Comparison of ENCODE assay signal across 9 cellular contexts in the genomic region with DNA sequence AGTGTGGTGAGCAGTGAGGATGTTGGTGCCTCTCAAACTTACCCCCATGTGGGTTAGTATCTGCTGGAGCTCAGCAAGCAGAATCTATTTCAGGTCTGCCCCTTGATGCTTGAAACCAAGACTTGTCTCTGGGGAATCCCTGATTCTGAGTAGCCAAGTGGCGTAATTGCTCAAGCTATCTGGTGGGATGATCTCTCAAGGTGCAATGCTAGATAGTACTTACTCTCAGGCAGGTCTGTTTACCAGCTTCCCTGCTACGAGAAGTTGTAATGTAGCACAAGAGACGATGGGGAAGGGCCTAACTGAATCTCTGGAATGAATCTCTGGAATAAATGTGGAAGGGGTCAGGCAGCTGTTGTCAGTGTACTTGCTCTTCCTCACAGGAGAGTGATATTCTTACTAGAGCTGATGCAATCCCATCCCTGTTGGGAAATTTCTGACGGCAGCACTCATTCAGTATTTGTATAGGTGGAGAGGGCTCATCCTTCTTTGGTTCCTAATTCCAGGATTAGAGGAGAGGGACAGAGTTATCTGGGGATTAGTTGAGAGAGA.
DNase-seq lines count a peak whose midpoint lies in the region; ATAC-seq lines count a peak whose summit lies in the region.
"Had no signal": no experiment of that assay in that cellular context is flagged by ENCODE, and none has a peak within 500 bp of the region (broad histone marks: within the 10 kb centered on the region; RNA-seq: fewer than 3 reads in every experiment).

No MANE protein-coding gene starts in this region.

- in situ Hi-C loops in G401 (cut with HindIII; ENCODE audit: low sequenced_read_pairs), result no loop called here

- no peak overlapping the region for H3K4me3 ChIP-seq in Jurkat, Clone E6-1 (ENCODE audit: low read length)
- H3K4me3 ChIP-seq: SJSA1 had no signal

- H3K4me3 Mint-ChIP-seq in activated CD8-positive, alpha-beta memory T cell treated with anti-CD3 and anti-CD28 coated beads, Interleukin-2, amount 10 ng/mL, durations not matched to agents 7 days and 5 days, result no peak overlapping the region

- no peaks in the 10 kb centered on the region for H3K27me3 Mint-ChIP-seq in activated CD8-positive, alpha-beta memory T cell treated with anti-CD3 and anti-CD28 coated beads, Interleukin-2, amount 10 ng/mL, durations not matched to agents 7 days and 5 days

- peaks cover 19% of the 10 kb centered on the region for H3K36me3 Mint-ChIP-seq in activated CD8-positive, alpha-beta memory T cell treated with anti-CD3 and anti-CD28 coated beads, Interleukin-2, amount 10 ng/mL, durations not matched to agents 7 days and 5 days

- no peaks in the 10 kb centered on the region for H3K9me3 Mint-ChIP-seq in activated CD8-positive, alpha-beta memory T cell treated with anti-CD3 and anti-CD28 coated beads, Interleukin-2, amount 10 ng/mL, durations not matched to agents 7 days and 5 days (ENCODE audit: low read depth)

- no peak overlapping the region for H3K27ac Mint-ChIP-seq in activated CD8-positive, alpha-beta memory T cell treated with anti-CD3 and anti-CD28 coated beads, Interleukin-2, amount 10 ng/mL, durations not matched to agents 7 days and 5 days

- DNase-seq in G401 (ENCODE audit: low spot score), result peak; percentile 60
- DNase-seq in Jurkat, Clone E6-1 (ENCODE audit: low read depth, low spot score), result peak; percentile 22
- DNase-seq in brain pericyte (ENCODE audit: low read depth, low spot score), result peak; percentile 31
- DNase-seq in myocyte (ENCODE audit: low read depth), result peak; percentile 72
- no peak for DNase-seq in Kasumi-1 (lab: John Stamatoyannopoulos, UW)
- no peak for DNase-seq in AG08396 (ENCODE audit: low spot score)
- no peak for DNase-seq in activated CD8-positive, alpha-beta memory T cell treated with anti-CD3 and anti-CD28 coated beads, Interleukin-2, amount 10 ng/mL, durations not matched to agents 7 days and 5 days

- H3K4me1 Mint-ChIP-seq in activated CD8-positive, alpha-beta memory T cell treated with anti-CD3 and anti-CD28 coated beads, Interleukin-2, amount 10 ng/mL, durations not matched to agents 7 days and 5 days, result peaks cover 63% of the 10 kb centered on the region

- ATAC-seq in GM21381 (IDR thresholded peaks at IDR 0.05; ENCODE audit: unreplicated experiment), result peak; percentile 54
- ATAC-seq in activated CD8-positive, alpha-beta memory T cell treated with anti-CD3 and anti-CD28 coated beads, Interleukin-2, amount 10 ng/mL, durations not matched to agents 7 days and 5 days, result no peak

- CTCF ChIA-PET in activated CD8-positive, alpha-beta memory T cell treated with anti-CD3 and anti-CD28 coated beads, Interleukin-2, amount 10 ng/mL, durations not matched to agents 7 days and 5 days (lab: Charles Lee), result interaction anchor here (1.6 to 4.0 kb wide), 3 partner anchors 12 to 81 kb away, joined by 3 to 24 read pairs (median 16); no protein-coding TSS in a partner anchor

Comparison
In these comparisons a context has a peak if more than half of its experiments do, and no peak if none do; other contexts are left out.
1. DNase-seq: peak in G401 (single experiment), Jurkat, Clone E6-1 (single experiment), brain pericyte (single experiment) and myocyte (single experiment); none in Kasumi-1 (0 of 2), AG08396 (single experiment) and activated CD8-positive, alpha-beta memory T cell treated with anti-CD3 and anti-CD28 coated beads, Interleukin-2, amount 10 ng/mL, durations not matched to agents 7 days and 5 days (single experiment).